16 cellular contexts compared by ENCODE assay signal in genomic region chr16:31099860-31100638, GRCh38. TPM values are rescaled to one million over a fixed set of nuclear protein-coding genes. Genes with fewer than 3 reads are reported as not detected.
DNase-seq lines count a peak whose midpoint lies in the region; ATAC-seq and TF ChIP-seq lines count a peak whose summit lies in the region.
"Had no signal": no experiment of that assay in that cellular context is flagged by ENCODE, and none has a peak within 500 bp of the region (broad histone marks: within the 10 kb centered on the region; RNA-seq: fewer than 3 reads in every experiment).

No MANE protein-coding gene starts in this region.

- peak; percentile 67 for DNase-seq in EL
- DNase-seq in amniotic epithelial cell (ENCODE audit: low read depth), result peak; percentile 50
- no peak for DNase-seq in foreskin keratinocyte
- DNase-seq in activated T-cell treated with anti-CD3 and anti-CD28 coated beads for 4 hours, result no peak
- DNase-seq: activated naive CD4-positive, alpha-beta T cell treated with anti-CD3 and anti-CD28 coated beads for 36 hours; caudate nucleus; KG1; naive B cell; NCI-H1436; NCI-H524; stimulated activated CD4-positive, alpha-beta T cell treated with anti-CD3 and anti-CD28 coated beads, Interleukin-4, amount 100 ng/mL, for 1 hour; tibial artery had no signal

- TF ChIP-seq CTCF in foreskin keratinocyte (conservative IDR thresholded peaks at IDR 0.05), result no peak

- ATAC-seq in foreskin keratinocyte, result peak; percentile 39
- no peak for ATAC-seq in GM21447 (IDR thresholded peaks at IDR 0.05; ENCODE audit: unreplicated experiment)
- ATAC-seq in HG03280 (IDR thresholded peaks at IDR 0.05; ENCODE audit: unreplicated experiment), result no peak
- ATAC-seq: WTC11 had no signal

- no peak overlapping the region for H3K27ac ChIP-seq in foreskin keratinocyte
- H3K27ac ChIP-seq: hepatocyte, tibial artery had no signal

- no peaks in the 10 kb centered on the region for H3K27me3 ChIP-seq in foreskin keratinocyte
- H3K27me3 ChIP-seq: hepatocyte, tibial artery had no signal

- no peaks in the 10 kb centered on the region for H3K4me1 ChIP-seq in foreskin keratinocyte

RNA-seq across cellular contexts. Expression of gene VKORC1, which starts 5.5 kb away (rescaled TPM):
- 82.5 and 85.9 TPM in 2 replicates for total RNA-seq in foreskin keratinocyte
- polyA plus RNA-seq in foreskin keratinocyte, result 122 and 129 TPM in 2 replicates

RNA-seq across cellular contexts. Expression of gene BCKDK, which starts 8.1 kb away (rescaled TPM):
- total RNA-seq in foreskin keratinocyte, result 41.1 and 41.9 TPM in 2 replicates
- polyA plus RNA-seq in foreskin keratinocyte, result 58.7 and 60.3 TPM in 2 replicates

RNA-seq across cellular contexts. Expression of gene PRSS53, which starts 11.3 kb away (rescaled TPM):
- 1.1 and 1.4 TPM in 2 replicates for total RNA-seq in foreskin keratinocyte
- polyA plus RNA-seq in foreskin keratinocyte, result 1.8 and 2.1 TPM in 2 replicates

RNA-seq across cellular contexts. Expression of gene KAT8, which starts 17.4 kb away (rescaled TPM):
- 33.6 and 34.3 TPM in 2 replicates for total RNA-seq in foreskin keratinocyte
- polyA plus RNA-seq in foreskin keratinocyte, result 26.7 and 29.5 TPM in 2 replicates

RNA-seq across cellular contexts. Expression of gene ZNF646, which starts 25.8 kb away (rescaled TPM):
- total RNA-seq in foreskin keratinocyte, result 11.0 and 12.2 TPM in 2 replicates
- 2.5 TPM in 2 replicates for polyA plus RNA-seq in foreskin keratinocyte

Comparison
In these comparisons a context has a peak if more than half of its experiments do, and no peak if none do; other contexts are left out.
1. DNase-seq: peak in EL (single experiment) and amniotic epithelial cell (single experiment); none in foreskin keratinocyte (0 of 2) and activated T-cell treated with anti-CD3 and anti-CD28 coated beads for 4 hours (single experiment).